ENCODE assay signal across 1 cellular context in genomic region chr7:45915606-45916005, GRCh38.
TF ChIP-seq lines count a peak whose summit lies in the region.

No MANE protein-coding gene starts in this region.

TF ChIP-seq in HepG2, 621 proteins besides CTCF, POLR2A, EP300 and RAD21:
- TF ChIP-seq DRAP1 (CRISPR knock-in tag; IDR thresholded peaks at IDR 0.05) (no peak), HNRNPL (IDR thresholded peaks at IDR 0.05; ENCODE audit: low read depth, low read length) (no peak), ZKSCAN5 (CRISPR knock-in tag; IDR thresholded peaks at IDR 0.05) (no peak), BCL6 (CRISPR knock-in tag; IDR thresholded peaks at IDR 0.05) (peak; percentile 33; the same call in 1 of the 2 replicates), ZNF883 (CRISPR knock-in tag; IDR thresholded peaks at IDR 0.05; ENCODE audit: not compliant biosample characterization) (no peak), SIN3A (IDR thresholded peaks at IDR 0.05; ENCODE audit: borderline replicate concordance, low read depth, low read length) (no peak), ZNF160 (CRISPR knock-in tag; IDR thresholded peaks at IDR 0.05) (no peak)
- TF ChIP-seq, protein P1, sequence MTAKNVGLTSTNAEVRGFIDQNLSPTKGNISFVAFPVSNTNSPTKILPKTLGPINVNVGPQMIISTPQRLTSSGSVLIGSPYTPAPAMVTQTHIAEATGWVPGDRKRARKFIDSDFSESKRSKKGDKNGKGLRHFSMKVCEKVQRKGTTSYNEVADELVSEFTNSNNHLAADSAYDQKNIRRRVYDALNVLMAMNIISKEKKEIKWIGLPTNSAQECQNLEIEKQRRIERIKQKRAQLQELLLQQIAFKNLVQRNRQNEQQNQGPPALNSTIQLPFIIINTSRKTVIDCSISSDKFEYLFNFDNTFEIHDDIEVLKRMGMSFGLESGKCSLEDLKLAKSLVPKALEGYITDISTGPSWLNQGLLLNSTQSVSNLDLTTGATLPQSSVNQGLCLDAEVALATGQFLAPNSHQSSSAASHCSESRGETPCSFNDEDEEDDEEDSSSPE (CRISPR knock-in tag; IDR thresholded peaks at IDR 0.05): no peak
TF ChIP-seq in HepG2: peak in this region for 1.
